Comparison of ENCODE assay signal across 19 cellular contexts in genomic region chr10:91156196-91156595, GRCh38.
"Had no signal": no experiment of that assay in that cellular context is flagged by ENCODE, and none has a peak within 500 bp of the region (broad histone marks: within the 10 kb centered on the region; RNA-seq: fewer than 3 reads in every experiment).

No MANE protein-coding gene starts in this region.

- H3K36me3 ChIP-seq: esophagus muscularis mucosa, gastroesophageal sphincter, heart left ventricle, left lung, lower lobe of right lung had no signal

- H3K27ac ChIP-seq: coronary artery, dorsolateral prefrontal cortex, esophagus muscularis mucosa, gastroesophageal sphincter, heart left ventricle, hepatocyte, left lung, lower lobe of right lung had no signal

- H3K4me2 ChIP-seq: hepatocyte had no signal

- H3K27me3 ChIP-seq: dorsolateral prefrontal cortex, esophagus muscularis mucosa, gastroesophageal sphincter, heart left ventricle, left lung had no signal

- DNase-seq: dermis blood vessel endothelial cell; dorsolateral prefrontal cortex; effector CD8-positive, alpha-beta T cell; effector memory CD8-positive, alpha-beta T cell; endodermal cell; heart left ventricle; hypothalamus; left cardiac atrium; left lung; left ventricle myocardium superior; lower lobe of right lung; mesenchymal stem cell; mucosa of descending colon; naive B cell; naive thymus-derived CD8-positive, alpha-beta T cell had no signal

- H2AFZ ChIP-seq: hepatocyte had no signal

- H3K9me3 ChIP-seq: esophagus muscularis mucosa, gastroesophageal sphincter, heart left ventricle, left lung, lower lobe of right lung, mucosa of descending colon had no signal

- H3K4me1 ChIP-seq: gastroesophageal sphincter, left lung, lower lobe of right lung had no signal

- H3K4me3 ChIP-seq: coronary artery, dorsolateral prefrontal cortex, esophagus muscularis mucosa, gastroesophageal sphincter, heart left ventricle, hepatocyte, left lung, lower lobe of right lung, mucosa of descending colon had no signal

- H3K79me2 ChIP-seq: hepatocyte had no signal
